ENCODE assay signal across 8 cellular contexts in genomic region chr16:84647830-84648594, GRCh38.
DNase-seq lines count a peak whose midpoint lies in the region; ATAC-seq and TF ChIP-seq lines count a peak whose summit lies in the region.

TSS of gene KLHL36 (plus strand) at chr16:84648511. CDS start at chr16:84650868, 2,357 bp downstream.

- peak; percentile 54 for DNase-seq in activated CD4-positive, CD25-positive, alpha-beta regulatory T cell treated with anti-CD3 and anti-CD28 coated beads, Interleukin-2, amount 50 U/mL, for 16 hours (ENCODE audit: low read depth, low spot score)
- peak; percentile 45 to 54 for DNase-seq in central memory CD8-positive, alpha-beta T cell (ENCODE audit: low spot score in 2 of 2)
- DNase-seq in kidney glomerular epithelial cell (lab: John Stamatoyannopoulos, UW) (peak; percentile 29), NCI-H1694 (lab: John Stamatoyannopoulos, UW) (no peak)
- DNase-seq in stimulated activated CD4-positive, alpha-beta T cell treated with anti-CD3 and anti-CD28 coated beads, Interleukin-1b, Interleukin-23, amount 100 ng/mL, for 24 hours (ENCODE audit: low read depth in 4 of 4, low spot score in 1 of 4) = peak; percentile 46 to 52 (median 48)

- H3K79me2 ChIP-seq in DOHH2 (ENCODE audit: control insufficient read depth, low read length) = peaks cover 9% of the 10 kb centered on the region

- peaks cover 40% of the 10 kb centered on the region for H3K4me1 Mint-ChIP-seq in central memory CD8-positive, alpha-beta T cell

- peaks cover 5% of the 10 kb centered on the region; the same call in 1 of the 2 replicates for H4K20me1 ChIP-seq in DOHH2 (ENCODE audit: control insufficient read depth, insufficient read depth, low read depth, low read length)

- H3K9me3 Mint-ChIP-seq in central memory CD8-positive, alpha-beta T cell = no peaks in the 10 kb centered on the region

- peaks cover 3% of the 10 kb centered on the region; the same call in 1 of the 2 replicates for H3F3A ChIP-seq in DOHH2 (ENCODE audit: control insufficient read depth, insufficient read depth)

- H3K9ac ChIP-seq in HUES6 (ENCODE audit: low read length) = peak within 1 kb of the TSS; percentile 46

- H3K27ac ChIP-seq in DOHH2 (ENCODE audit: low read depth, low read length) (no peak within 1 kb of the TSS), HUES6 (ENCODE audit: low read depth, low read length) (no peak within 1 kb of the TSS)

- H3K4me2 ChIP-seq in DOHH2 (ENCODE audit: low read length) = peak within 1 kb of the TSS; percentile 95

- H3K36me3 Mint-ChIP-seq in central memory CD8-positive, alpha-beta T cell (ENCODE audit: insufficient read depth) = peaks cover 22% of the 10 kb centered on the region

- H3K4me3 ChIP-seq in DOHH2 (ENCODE audit: low read length) (peak within 1 kb of the TSS; percentile 86), HUES6 (ENCODE audit: low read depth, low read length) (peak within 1 kb of the TSS; percentile 75)

- peak; percentile 67 for ATAC-seq in GM21367 (IDR thresholded peaks at IDR 0.05; ENCODE audit: unreplicated experiment)
- ATAC-seq in central memory CD8-positive, alpha-beta T cell (replicated peaks; ENCODE audit: extremely low read depth, poor library complexity, severe bottlenecking) = peak; percentile 84

- peak within 1 kb of the TSS; percentile 93 for H3K27ac Mint-ChIP-seq in central memory CD8-positive, alpha-beta T cell (ENCODE audit: low read depth)

- peak within 1 kb of the TSS; percentile 94 for H3K4me3 Mint-ChIP-seq in central memory CD8-positive, alpha-beta T cell

- no peak for TF ChIP-seq CTCF in DOHH2 (IDR thresholded peaks at IDR 0.05; ENCODE audit: low read depth, low read length, poor library complexity, severe bottlenecking)

- H3K9me2 ChIP-seq in DOHH2 (replicated peaks; ENCODE audit: control insufficient read depth, low read length) = no peaks in the 10 kb centered on the region

- H3K4me1 ChIP-seq in DOHH2 (ENCODE audit: control insufficient read depth, low read length) = peaks cover 36% of the 10 kb centered on the region
- H3K4me1 ChIP-seq in HUES6 (ENCODE audit: control insufficient read depth, insufficient read depth, low read length) = peaks cover 8% of the 10 kb centered on the region

- H3K9me3 ChIP-seq in DOHH2 (ENCODE audit: control insufficient read depth, insufficient read depth, low read length) = no peaks in the 10 kb centered on the region
- H3K9me3 ChIP-seq in HUES6 (ENCODE audit: control insufficient read depth, insufficient read depth, low read depth, low read length) = no peaks in the 10 kb centered on the region

- no peaks in the 10 kb centered on the region for H3K27me3 Mint-ChIP-seq in central memory CD8-positive, alpha-beta T cell

- peaks cover 6% of the 10 kb centered on the region for H3K27me3 ChIP-seq in DOHH2 (ENCODE audit: control insufficient read depth, low read length)
- H3K27me3 ChIP-seq in HUES6 (ENCODE audit: control insufficient read depth, insufficient read depth, low read length) = peaks cover 22% of the 10 kb centered on the region

- H3K36me3 ChIP-seq in DOHH2 (ENCODE audit: control insufficient read depth, low read length) (peaks cover 26% of the 10 kb centered on the region), HUES6 (ENCODE audit: control insufficient read depth, insufficient read depth, low read length) (peaks cover 5% of the 10 kb centered on the region)
